ENCODE assay signal across 8 cellular contexts in the genomic region with DNA sequence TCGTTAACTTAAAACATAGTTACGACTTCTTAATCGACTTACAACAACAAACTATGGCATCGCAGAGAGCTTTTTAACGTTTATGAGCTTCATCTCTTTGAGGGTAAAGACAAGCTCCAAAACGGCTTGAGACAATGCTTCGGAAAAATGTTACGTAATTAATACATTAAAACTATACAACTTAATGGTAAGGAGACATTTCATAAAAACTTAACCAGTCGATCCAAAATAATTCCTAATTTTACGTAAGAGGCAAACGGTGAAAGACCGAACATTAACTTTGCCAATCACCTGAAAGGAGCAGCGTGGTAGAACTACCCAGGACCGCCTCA. TPM values are rescaled to one million over a fixed set of nuclear protein-coding genes. Genes with fewer than 3 reads are reported as not detected.
DNase-seq lines count a peak whose midpoint lies in the region; ATAC-seq lines count a peak whose summit lies in the region.

No MANE protein-coding gene starts in this region.

- no peaks in the 10 kb centered on the region for H3K27me3 ChIP-seq in CD4-positive, alpha-beta memory T cell (ENCODE audit: insufficient read depth, low read length)
- H3K27me3 ChIP-seq in NT2/D1 (ENCODE audit: insufficient read depth, insufficient read length) (no peaks in the 10 kb centered on the region), endocrine pancreas (ENCODE audit: control insufficient read depth, insufficient read depth, low read length) (no peaks in the 10 kb centered on the region), neuron (ENCODE audit: insufficient read depth, low read length) (no peaks in the 10 kb centered on the region)

- H3K9me3 ChIP-seq in CD4-positive, alpha-beta memory T cell (ENCODE audit: control insufficient read depth in 1 of 2, low read length in 2 of 2) = no peaks in the 10 kb centered on the region
- H3K9me3 ChIP-seq in NT2/D1 (ENCODE audit: insufficient read depth, low read length) (no peaks in the 10 kb centered on the region), endocrine pancreas (ENCODE audit: control insufficient read depth, low read length) (no peaks in the 10 kb centered on the region), neuron (ENCODE audit: low read length) (no peaks in the 10 kb centered on the region)

- in situ Hi-C loops in ACHN (cut with HindIII; ENCODE audit: low pct_ligation_motif_present, low pct_unique_long_range_greater_than_20kb, low sequenced_read_pairs) = no loop called here

- peaks cover 0 to 17% of the 10 kb centered on the region in 2 donors for H3K36me3 Mint-ChIP-seq in CD4-positive, alpha-beta memory T cell

- H3K4me1 ChIP-seq in CD4-positive, alpha-beta memory T cell (ENCODE audit: insufficient read depth, low read length) = peaks cover 75% of the 10 kb centered on the region
- H3K4me1 ChIP-seq in NT2/D1 (ENCODE audit: insufficient read depth, insufficient read length) (no peaks in the 10 kb centered on the region), endocrine pancreas (ENCODE audit: control insufficient read depth, insufficient read depth, low read length) (peaks cover 21% of the 10 kb centered on the region), neuron (ENCODE audit: insufficient read depth, low read length) (peaks cover 19% of the 10 kb centered on the region)

- intact Hi-C loops in CD4-positive, alpha-beta memory T cell (cut with micrococcal nuclease) = loop anchor here (1.0 to 10.0 kb wide), 12 partner anchors 9 to 728 kb away; partner anchors contain the start of genes SIDT1, SPICE1 and TIGIT
- intact Hi-C loops in left colon (cut with DNase I, micrococcal nuclease) = no loop called here

- H3K9ac ChIP-seq in NT2/D1 (ENCODE audit: insufficient read length, low read depth) (peak overlapping the region; percentile 97), endocrine pancreas (ENCODE audit: control insufficient read depth, insufficient read depth, low read length) (peak overlapping the region; percentile 67)

- no peaks in the 10 kb centered on the region for H3K27me3 Mint-ChIP-seq in CD4-positive, alpha-beta memory T cell

- H3K4me3 ChIP-seq in CD4-positive, alpha-beta memory T cell (ENCODE audit: low read length in 2 of 2) = peak overlapping the region; percentile 87 to 96
- H3K4me3 ChIP-seq in NT2/D1 (ENCODE audit: insufficient read length, low read depth) (peak overlapping the region; percentile 93), endocrine pancreas (ENCODE audit: control insufficient read depth, insufficient read depth, low read length) (peak overlapping the region; percentile 98), neuron (ENCODE audit: low read length) (peak overlapping the region; percentile 77)

- no peak overlapping the region for H2AFZ ChIP-seq in neuron (ENCODE audit: low read depth, low read length)

- peak overlapping the region; percentile 99 for H3K27ac ChIP-seq in CD4-positive, alpha-beta memory T cell (ENCODE audit: low read depth, low read length)

- no peaks in the 10 kb centered on the region for H3K36me3 ChIP-seq in CD4-positive, alpha-beta memory T cell (ENCODE audit: insufficient read depth, low read length)
- H3K36me3 ChIP-seq in NT2/D1 (ENCODE audit: insufficient read depth, insufficient read length, low read length) = peaks cover 33% of the 10 kb centered on the region
- H3K36me3 ChIP-seq in endocrine pancreas (ENCODE audit: control insufficient read depth, insufficient read depth, low read length) = no peaks in the 10 kb centered on the region
- H3K36me3 ChIP-seq in neuron (ENCODE audit: insufficient read depth, low read length) = no peaks in the 10 kb centered on the region

- no peak for ATAC-seq in left colon
- ATAC-seq in HG02840 (IDR thresholded peaks at IDR 0.05; ENCODE audit: low FRiP score, unreplicated experiment) = no peak

- DNase-seq in CD4-positive, alpha-beta memory T cell = no peak
- DNase-seq in NT2/D1 (ENCODE audit: low read depth, low spot score) (no peak), left colon (no peak), NCI-H1436 (lab: John Stamatoyannopoulos, UW) (no peak), ACHN (no peak)

- peak overlapping the region; percentile 100 for H3K27ac Mint-ChIP-seq in CD4-positive, alpha-beta memory T cell

- peaks cover 49 to 89% (median 62%) of the 10 kb centered on the region in 4 donors for H3K4me1 Mint-ChIP-seq in CD4-positive, alpha-beta memory T cell

- H3K9me3 Mint-ChIP-seq in CD4-positive, alpha-beta memory T cell = peaks cover 0 to 4% (median 0%) of the 10 kb centered on the region in 8 donors

- H3K4me3 Mint-ChIP-seq in CD4-positive, alpha-beta memory T cell = peak overlapping the region; percentile 92 to 100 (median 98)

- CTCF ChIA-PET in CD4-positive, alpha-beta memory T cell (lab: Charles Lee; ENCODE audit: partially characterized antibody) = interaction anchor here (0.7 to 5.8 kb wide), 30 partner anchors 10 to 448 kb away, joined by 3 to 100 read pairs (median 4); partner anchors contain the start of genes CCDC191, QTRT2, SPICE1 and USF3

- POLR2A ChIA-PET in CD4-positive, alpha-beta memory T cell (lab: Charles Lee; ENCODE audit: partially characterized antibody) = interaction anchor here (0.7 to 5.9 kb wide), 14 partner anchors 9 to 1421 kb away, joined by 3 to 87 read pairs (median 8); partner anchors contain the start of genes ATG3, CCDC191, QTRT2 and SLC35A5

RNA-seq across cellular contexts. Expression of gene NAA50, which starts 1.1 kb away (rescaled TPM):
- 10 to 100 TPM; 65.1 to 69.9 TPM for total RNA-seq in CD4-positive, alpha-beta memory T cell
- polyA plus RNA-seq in CD4-positive, alpha-beta memory T cell = 10 to 100 TPM; 77.5 to 77.7 TPM
- total RNA-seq in left colon = 10 to 100 TPM; 89.8 to 96.0 TPM

RNA-seq across cellular contexts. Expression of gene ATP6V1A, which starts 1.9 kb away (rescaled TPM):
- 10 to 100 TPM; 24.1 to 26.1 TPM for total RNA-seq in CD4-positive, alpha-beta memory T cell
- polyA plus RNA-seq in CD4-positive, alpha-beta memory T cell = 10 to 100 TPM; 22.7 to 26.6 TPM
- total RNA-seq in left colon = 10 to 100 TPM; 70.6 to 78.1 TPM

RNA-seq across cellular contexts. Expression of gene USF3, which starts 48.5 kb away (rescaled TPM):
- total RNA-seq in CD4-positive, alpha-beta memory T cell = 10 to 100 TPM; 23.3 to 23.7 TPM
- 1 to 10 TPM; 1.4 to 5.8 TPM for polyA plus RNA-seq in CD4-positive, alpha-beta memory T cell
- total RNA-seq in left colon = 10 to 100 TPM; 25.5 to 25.6 TPM
